Comparison of ENCODE assay signal across 8 cellular contexts in the genomic region with DNA sequence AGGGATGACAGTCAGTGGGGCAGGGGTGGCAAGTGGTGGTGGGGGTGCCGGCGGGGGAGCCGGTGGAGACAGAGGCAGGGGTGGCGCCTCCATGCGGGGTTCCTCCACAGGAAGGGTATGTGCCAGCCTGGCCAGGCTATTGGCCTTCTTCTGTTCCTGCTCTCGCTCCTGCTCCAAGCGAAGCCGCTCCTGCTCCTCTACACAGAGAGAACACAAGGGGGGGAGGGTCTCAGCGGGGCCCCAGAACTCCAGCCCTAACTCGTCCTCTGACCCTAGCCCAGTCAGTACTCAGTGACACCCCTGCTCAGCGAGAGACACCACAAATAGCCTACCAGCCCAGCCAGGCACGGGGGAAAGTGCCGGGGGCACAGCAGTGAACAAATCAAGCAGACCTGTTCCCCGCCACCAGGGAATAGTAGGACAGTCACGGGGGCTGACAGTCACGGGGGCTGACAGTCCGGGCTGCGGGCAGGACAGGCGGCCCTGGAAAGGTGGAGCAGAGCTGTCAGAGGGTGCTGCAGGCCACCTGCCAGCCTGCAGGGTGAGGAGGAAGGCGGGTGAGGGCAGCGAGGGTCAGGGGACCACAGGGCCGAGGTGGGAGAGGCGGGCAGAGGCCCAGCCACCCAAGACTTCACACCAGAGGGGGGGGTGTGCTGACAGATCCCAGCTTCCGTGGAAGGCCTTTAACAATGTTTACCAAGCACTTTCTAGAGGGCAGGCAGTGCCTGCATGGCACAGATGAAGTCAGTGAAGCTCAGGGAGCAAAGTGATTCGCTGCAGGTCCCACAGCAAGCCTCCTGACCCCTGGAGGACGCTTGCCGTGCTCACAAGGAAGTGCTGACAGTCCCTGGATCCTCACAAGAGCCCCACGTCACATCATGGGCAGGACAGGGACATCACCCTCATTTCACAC. TPM values are rescaled to one million over a fixed set of nuclear protein-coding genes. Genes with fewer than 3 reads are reported as not detected.
DNase-seq lines count a peak whose midpoint lies in the region; ATAC-seq lines count a peak whose summit lies in the region.

No MANE protein-coding gene starts in this region.

- H3K4me3 ChIP-seq in iPS-18a (ENCODE audit: low read length): peak overlapping the region; percentile 52

- H3K27ac Mint-ChIP-seq in activated CD4-positive, alpha-beta T cell treated with anti-CD3 and anti-CD28 coated beads, Interleukin-2, amount 10 ng/mL, durations not matched to agents 24 days and 14 days: peak overlapping the region; percentile 90
- peak overlapping the region; percentile 51 to 70 for H3K27ac Mint-ChIP-seq in activated naive CD4-positive, alpha-beta T cell treated with anti-CD3 and anti-CD28 coated beads, Interleukin-2, amount 50 U/mL, for 72 hours
- peak overlapping the region in 1 of 2 donors; percentile 86 for H3K27ac Mint-ChIP-seq in stimulated activated naive CD8-positive, alpha-beta T cell treated with anti-CD3 and anti-CD28 coated beads, Interleukin-15, amount 100 ng/mL, for 72 hours

- peaks cover 28% of the 10 kb centered on the region for H3K4me1 ChIP-seq in iPS-18a (ENCODE audit: control insufficient read depth, low read depth, low read length)

- H3K4me1 Mint-ChIP-seq in activated CD4-positive, alpha-beta T cell treated with anti-CD3 and anti-CD28 coated beads, Interleukin-2, amount 10 ng/mL, durations not matched to agents 24 days and 14 days: peaks cover 46% of the 10 kb centered on the region
- H3K4me1 Mint-ChIP-seq in stimulated activated naive CD8-positive, alpha-beta T cell treated with anti-CD3 and anti-CD28 coated beads, Interleukin-15, amount 100 ng/mL, for 72 hours: peaks cover 82% of the 10 kb centered on the region

- peaks cover 18% of the 10 kb centered on the region for H3K36me3 Mint-ChIP-seq in activated CD4-positive, alpha-beta T cell treated with anti-CD3 and anti-CD28 coated beads, Interleukin-2, amount 10 ng/mL, durations not matched to agents 24 days and 14 days (ENCODE audit: low read depth)
- H3K36me3 Mint-ChIP-seq in activated naive CD4-positive, alpha-beta T cell treated with anti-CD3 and anti-CD28 coated beads, Interleukin-2, amount 50 U/mL, for 72 hours: peaks cover 9 to 11% of the 10 kb centered on the region in 2 donors

- H3K9ac ChIP-seq in iPS-18a (ENCODE audit: low read length): no peak overlapping the region

- H3K27ac ChIP-seq in iPS-18a (ENCODE audit: low read length): no peak overlapping the region

- no peaks in the 10 kb centered on the region for H3K27me3 Mint-ChIP-seq in activated CD4-positive, alpha-beta T cell treated with anti-CD3 and anti-CD28 coated beads, Interleukin-2, amount 10 ng/mL, durations not matched to agents 24 days and 14 days
- no peaks in the 10 kb centered on the region for H3K27me3 Mint-ChIP-seq in stimulated activated naive CD8-positive, alpha-beta T cell treated with anti-CD3 and anti-CD28 coated beads, Interleukin-15, amount 100 ng/mL, for 72 hours

- no peaks in the 10 kb centered on the region for H3K27me3 ChIP-seq in iPS-18a (ENCODE audit: control insufficient read depth, insufficient read depth, low read length)

- no peak for DNase-seq in activated CD4-positive, alpha-beta T cell treated with anti-CD3 and anti-CD28 coated beads, Interleukin-2, amount 10 ng/mL, durations not matched to agents 24 days and 14 days
- DNase-seq in activated CD4-positive, alpha-beta T cell treated with anti-CD3 and anti-CD28 coated beads, Interleukin-2, amount 50 U/mL, for 48 hours: no peak
- DNase-seq in activated naive CD4-positive, alpha-beta T cell treated with anti-CD3 and anti-CD28 coated beads, Interleukin-2, amount 50 U/mL, for 72 hours (ENCODE audit: low spot score in 2 of 2): no peak
- no peak for DNase-seq in stimulated activated naive CD8-positive, alpha-beta T cell treated with anti-CD3 and anti-CD28 coated beads, Interleukin-15, amount 100 ng/mL, for 72 hours

- H3K9me3 Mint-ChIP-seq in activated CD4-positive, alpha-beta T cell treated with anti-CD3 and anti-CD28 coated beads, Interleukin-2, amount 10 ng/mL, durations not matched to agents 24 days and 14 days: no peaks in the 10 kb centered on the region
- H3K9me3 Mint-ChIP-seq in activated naive CD4-positive, alpha-beta T cell treated with anti-CD3 and anti-CD28 coated beads, Interleukin-2, amount 50 U/mL, for 72 hours: no peaks in the 10 kb centered on the region
- no peaks in the 10 kb centered on the region for H3K9me3 Mint-ChIP-seq in stimulated activated naive CD8-positive, alpha-beta T cell treated with anti-CD3 and anti-CD28 coated beads, Interleukin-15, amount 100 ng/mL, for 72 hours

- ATAC-seq in activated naive CD4-positive, alpha-beta T cell treated with anti-CD3 and anti-CD28 coated beads, Interleukin-2, amount 50 U/mL, for 72 hours: no peak
- ATAC-seq in stimulated activated naive CD8-positive, alpha-beta T cell treated with anti-CD3 and anti-CD28 coated beads, Interleukin-15, amount 100 ng/mL, for 72 hours: no peak
- ATAC-seq in HG03045 (IDR thresholded peaks at IDR 0.05; ENCODE audit: unreplicated experiment) (no peak), HG03521 (IDR thresholded peaks at IDR 0.05; ENCODE audit: unreplicated experiment) (no peak), GM21515 (IDR thresholded peaks at IDR 0.05; ENCODE audit: unreplicated experiment) (no peak)

- peak overlapping the region; percentile 99 for H3K4me3 Mint-ChIP-seq in activated CD4-positive, alpha-beta T cell treated with anti-CD3 and anti-CD28 coated beads, Interleukin-2, amount 10 ng/mL, durations not matched to agents 24 days and 14 days
- peak overlapping the region; percentile 85 to 98 for H3K4me3 Mint-ChIP-seq in stimulated activated naive CD8-positive, alpha-beta T cell treated with anti-CD3 and anti-CD28 coated beads, Interleukin-15, amount 100 ng/mL, for 72 hours

- H3K9me3 ChIP-seq in iPS-18a (ENCODE audit: control insufficient read depth, low read depth, low read length): no peaks in the 10 kb centered on the region

- intact Hi-C loops in activated CD4-positive, alpha-beta T cell treated with anti-CD3 and anti-CD28 coated beads, Interleukin-2, amount 10 ng/mL, durations not matched to agents 24 days and 14 days (cut with micrococcal nuclease): loop anchor here (10.0 kb wide), 1 partner anchor 681 kb away; a partner anchor contains a TSS

- no peaks in the 10 kb centered on the region for H3K36me3 ChIP-seq in iPS-18a (ENCODE audit: control insufficient read depth, low read depth, low read length)

RNA-seq across cellular contexts. Expression of a gene that starts 5.3 kb away (rescaled TPM):
- 29.1 and 32.8 TPM in 2 replicates for total RNA-seq in activated CD4-positive, alpha-beta T cell treated with anti-CD3 and anti-CD28 coated beads, Interleukin-2, amount 10 ng/mL, durations not matched to agents 24 days and 14 days
- total RNA-seq in activated naive CD4-positive, alpha-beta T cell treated with anti-CD3 and anti-CD28 coated beads, Interleukin-2, amount 50 U/mL, for 72 hours: 10 to 100 TPM; 23.4 to 31.9 TPM

RNA-seq across cellular contexts. Expression of a gene that starts 58.2 kb away (rescaled TPM):
- 44.4 and 49.7 TPM in 2 replicates for total RNA-seq in activated CD4-positive, alpha-beta T cell treated with anti-CD3 and anti-CD28 coated beads, Interleukin-2, amount 10 ng/mL, durations not matched to agents 24 days and 14 days
- total RNA-seq in activated naive CD4-positive, alpha-beta T cell treated with anti-CD3 and anti-CD28 coated beads, Interleukin-2, amount 50 U/mL, for 72 hours: 10 to 100 TPM; 27.8 to 50.1 TPM

RNA-seq across cellular contexts. Expression of a gene that starts 59.3 kb away (rescaled TPM):
- 97.9 and 99.3 TPM in 2 replicates for total RNA-seq in activated CD4-positive, alpha-beta T cell treated with anti-CD3 and anti-CD28 coated beads, Interleukin-2, amount 10 ng/mL, durations not matched to agents 24 days and 14 days
- total RNA-seq in activated naive CD4-positive, alpha-beta T cell treated with anti-CD3 and anti-CD28 coated beads, Interleukin-2, amount 50 U/mL, for 72 hours: 10 to 100 TPM; 55.9 to 73.4 TPM
